ENCODE assay signal across 1 cellular context in genomic region chr19:13163609-13164364, GRCh38.
TF ChIP-seq lines count a peak whose summit lies in the region.

No MANE protein-coding gene starts in this region.

TF ChIP-seq in H1, 55 proteins besides CTCF, POLR2A, EP300 and RAD21:
- TF ChIP-seq MAX (IDR thresholded peaks at IDR 0.05): peak; percentile 14; the same call in 1 of the 2 replicates
- TF ChIP-seq TBP (IDR thresholded peaks at IDR 0.05; ENCODE audit: low read depth, low read length): 0 out of 2 replicates have a peak, but pooled peaks have one; percentile 37
- no peak for TF ChIP-seq ASH2L (IDR thresholded peaks at IDR 0.05; ENCODE audit: low read length)
- TF ChIP-seq SP1 (IDR thresholded peaks at IDR 0.05; ENCODE audit: low read depth, low read length): peak; percentile 56; the same call in 1 of the 2 replicates
- peak; percentile 55; the same call in 1 of the 2 replicates for TF ChIP-seq TAF1 (IDR thresholded peaks at IDR 0.05; ENCODE audit: low read depth, low read length)
- peak; percentile 58; the same call in 1 of the 2 replicates for TF ChIP-seq RBBP5 (IDR thresholded peaks at IDR 0.05; ENCODE audit: borderline replicate concordance, low read depth, low read length)
- TF ChIP-seq TAF7 (optimal IDR thresholded peaks at IDR 0.05; ENCODE audit: borderline replicate concordance, low read depth, low read length): no peak
- peak; percentile 19; the same call in 1 of the 2 replicates for TF ChIP-seq EGR1 (IDR thresholded peaks at IDR 0.05; ENCODE audit: borderline replicate concordance, low read depth, low read length)
- peak; percentile 45 for TF ChIP-seq POLR2AphosphoS5 (IDR thresholded peaks at IDR 0.05; ENCODE audit: low read depth, low read length)
TF ChIP-seq in H1: peak in this region for 7.
